1 cellular context compared by ENCODE assay signal in the genomic region with DNA sequence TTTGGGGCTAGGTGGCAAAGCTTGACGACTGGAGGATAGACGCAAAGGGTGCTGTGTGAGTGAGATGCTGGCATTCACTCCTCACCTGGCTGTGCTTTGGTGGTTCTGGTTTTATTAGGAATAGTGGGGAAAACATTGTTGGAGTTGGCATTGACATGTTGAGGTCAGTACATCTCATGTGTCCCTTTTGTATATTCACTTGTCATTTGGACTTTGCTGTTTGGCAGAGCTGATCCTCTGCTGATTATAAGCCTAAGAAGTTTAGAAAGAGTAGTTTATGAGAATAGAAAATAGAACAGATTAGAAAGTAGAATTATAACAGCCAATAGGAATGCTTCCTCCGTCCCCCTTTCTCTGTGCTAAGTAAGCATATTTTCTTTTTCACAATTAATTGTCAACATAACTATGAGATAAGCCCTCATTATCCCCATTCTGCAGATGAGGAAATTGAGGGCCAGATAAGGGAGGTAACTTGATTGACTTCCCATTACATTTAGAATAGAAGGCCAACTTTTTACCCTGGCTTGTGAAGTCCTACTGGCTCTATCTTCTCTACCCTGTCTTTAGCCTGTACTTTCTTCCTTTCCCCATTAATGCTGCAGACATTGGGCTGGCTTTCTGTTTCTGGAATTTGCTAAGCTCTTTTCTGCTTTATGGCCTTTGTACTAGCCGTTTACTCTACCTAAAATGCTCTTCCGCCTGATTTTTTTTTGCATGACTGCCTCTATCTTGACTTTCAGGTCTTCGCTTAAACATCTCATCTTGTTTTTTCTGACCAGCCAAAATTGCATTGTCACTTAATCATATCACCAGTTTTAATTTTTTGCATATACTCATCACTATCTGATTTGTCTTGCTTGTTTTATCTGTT.
TF ChIP-seq lines count a peak whose summit lies in the region.

No MANE protein-coding gene starts in this region.

TF ChIP-seq in K562, 482 proteins besides CTCF, POLR2A, EP300 and RAD21 (continued from another document):
- TF ChIP-seq HDGF (IDR thresholded peaks at IDR 0.05) (peak; percentile 84; the same call in 1 of the 2 replicates), SMAD4 (CRISPR knock-in tag; conservative IDR thresholded peaks at IDR 0.05) (0 out of 2 replicates have a peak, but pooled peaks have one; percentile 71), MAFF (IDR thresholded peaks at IDR 0.05; ENCODE audit: low read length) (peak; percentile 63; the same call in 1 of the 2 replicates), ILK (tag; IDR thresholded peaks at IDR 0.05; ENCODE audit: borderline replicate concordance, low read depth) (no peak), POLR2B (IDR thresholded peaks at IDR 0.05; ENCODE audit: low read depth, partially characterized antibody) (no peak), NR2F6 (CRISPR knock-in tag; IDR thresholded peaks at IDR 0.05) (no peak), OTX1 (CRISPR knock-in tag; IDR thresholded peaks at IDR 0.05) (peak; percentile 56; the same call in 1 of the 2 replicates)
